In the genomic region with DNA sequence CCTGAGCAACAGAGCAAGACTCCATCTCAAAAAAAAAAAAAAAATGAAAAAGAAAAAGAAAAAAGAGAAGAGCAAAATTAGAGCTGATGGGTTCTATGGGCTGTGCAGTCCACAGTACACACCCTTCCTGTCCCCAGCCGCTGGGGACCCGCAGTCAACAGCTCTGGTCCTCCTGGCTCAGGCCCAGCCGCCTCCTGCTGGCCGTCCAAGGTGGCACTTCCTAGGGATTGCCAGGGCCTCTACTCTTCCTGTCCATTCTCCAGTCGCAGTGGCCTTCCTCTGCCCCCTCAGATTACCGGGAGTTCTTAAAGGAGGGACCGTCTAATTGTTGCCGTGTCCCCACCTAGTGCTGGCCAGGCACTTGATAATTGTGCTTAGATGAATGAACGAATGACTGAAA, we compare ENCODE assay signal across 12 cellular contexts. TPM values are rescaled to one million over a fixed set of nuclear protein-coding genes. Genes with fewer than 3 reads are reported as not detected.
DNase-seq lines count a peak whose midpoint lies in the region; ATAC-seq and TF ChIP-seq lines count a peak whose summit lies in the region.
"Had no signal": no experiment of that assay in that cellular context is flagged by ENCODE, and none has a peak within 500 bp of the region (broad histone marks: within the 10 kb centered on the region; RNA-seq: fewer than 3 reads in every experiment).

No MANE protein-coding gene starts in this region.

- H3K27me3 ChIP-seq in right atrium auricular region (no peaks in the 10 kb centered on the region), heart left ventricle (no peaks in the 10 kb centered on the region)
- H3K27me3 ChIP-seq: ovary had no signal

- ATAC-seq in Right ventricle myocardium inferior (no peak), heart left ventricle (peak in 3 of 4 donors; percentile 56 to 62 (median 60)), HG02610 (IDR thresholded peaks at IDR 0.05; ENCODE audit: unreplicated experiment) (no peak)

- in situ Hi-C loops in SK-MEL-5 (cut with HindIII; ENCODE audit: low pct_unique_long_range_greater_than_20kb, low sequenced_read_pairs), result no loop called here

- H3K36me3 ChIP-seq in right atrium auricular region, result no peaks in the 10 kb centered on the region
- H3K36me3 ChIP-seq in heart left ventricle, result no peaks in the 10 kb centered on the region
- H3K36me3 ChIP-seq: ovary had no signal

- no peak for TF ChIP-seq POLR2A in heart left ventricle (IDR thresholded peaks at IDR 0.05)

- peak in 1 of 2 donors; percentile 47 for TF ChIP-seq CTCF in right atrium auricular region (IDR thresholded peaks at IDR 0.05)
- peak in 10 of 12 donors; percentile 13 to 52 (median 21) for TF ChIP-seq CTCF in heart left ventricle (IDR thresholded peaks at IDR 0.05)

- no peak overlapping the region for H3K27ac ChIP-seq in right atrium auricular region
- H3K27ac ChIP-seq in heart left ventricle, result no peak overlapping the region
- H3K27ac ChIP-seq: ovary had no signal

- intact Hi-C loops in Right ventricle myocardium inferior (cut with DNase I) (no loop called here), heart left ventricle (cut with DNase I) (no loop called here)

- H3K4me3 ChIP-seq in right atrium auricular region, result no peak overlapping the region
- no peak overlapping the region for H3K4me3 ChIP-seq in heart left ventricle
- H3K4me3 ChIP-seq: ovary had no signal

- H3K4me1 ChIP-seq in right atrium auricular region (no peaks in the 10 kb centered on the region), heart left ventricle (peaks cover 0 to 11% (median 0%) of the 10 kb centered on the region in 12 donors)

- DNase-seq in Right ventricle myocardium inferior (ENCODE audit: missing footprints) (peak; percentile 55), right atrium auricular region (ENCODE audit: low spot score) (no peak), SK-MEL-5 (ENCODE audit: low read depth, low spot score) (peak; percentile 55), heart left ventricle (peak in 2 of 5 donors; percentile 29 to 49), activated gamma-delta T cell (lab: John Stamatoyannopoulos, UW) (no peak), NCI-H510A treated with DMSO at 0.1 percent for 48 hours (lab: John Stamatoyannopoulos, UW) (no peak)
- no peak for DNase-seq in NK-92 treated with Interleukin-12 subunit alpha and Interleukin-12 subunit beta, amount 100 ng/mL, for 24 hours (lab: John Stamatoyannopoulos, UW)
- DNase-seq: EL; NCI-H2107; ovary; stimulated activated naive CD4-positive, alpha-beta T cell had no signal

- no peaks in the 10 kb centered on the region for H3K9me3 ChIP-seq in right atrium auricular region
- H3K9me3 ChIP-seq in heart left ventricle, result no peaks in the 10 kb centered on the region
- H3K9me3 ChIP-seq: ovary had no signal

- WGBS in heart left ventricle, 4 donors, result 46 to 70% (median 53%) methylated on average over 9 of the region's 9 CpGs

RNA-seq across cellular contexts. Expression of gene TMEM242, which starts 41.7 kb away (rescaled TPM):
- total RNA-seq in Right ventricle myocardium inferior (19.4 TPM), right atrium auricular region (1 to 10 TPM; 4.9 to 6.2 TPM), heart left ventricle (10 to 100 TPM in 7 of 9 donors, 1 to 10 TPM in 2; 5.9 to 18.3 (median 13.2) TPM)
- 6.6 and 10.9 TPM in 2 replicates for total RNA-seq in SK-MEL-5 (2014; rRNA removed; shearing (Covaris generic))
- polyA plus RNA-seq in SK-MEL-5 (2015; cell fraction: cytosol; rRNA removed), result 5.1 and 6.0 TPM in 2 replicates
- polyA plus RNA-seq in SK-MEL-5 (2015; cell fraction: nucleus; rRNA removed), result 3.6 and 8.7 TPM in 2 replicates
- polyA plus RNA-seq in heart left ventricle, result 10 to 100 TPM; 11.3 to 16.5 TPM

Comparison
In these comparisons a context has a peak if more than half of its experiments do, and no peak if none do; other contexts are left out.
1. ATAC-seq: peak in heart left ventricle (3 of 4); none in Right ventricle myocardium inferior (single experiment) and HG02610 (single experiment).
2. DNase-seq: peak in Right ventricle myocardium inferior (single experiment) and SK-MEL-5 (single experiment); none in right atrium auricular region (single experiment), activated gamma-delta T cell (single experiment), NK-92 treated with Interleukin-12 subunit alpha and Interleukin-12 subunit beta, amount 100 ng/mL, for 24 hours (single experiment) and NCI-H510A treated with DMSO at 0.1 percent for 48 hours (single experiment).